ENCODE assay signal across 13 cellular contexts in genomic region chr15:65584241-65584640, GRCh38. TPM values are rescaled to one million over a fixed set of nuclear protein-coding genes. Genes with fewer than 3 reads are reported as not detected.
DNase-seq lines count a peak whose midpoint lies in the region; ATAC-seq and TF ChIP-seq lines count a peak whose summit lies in the region.
"Had no signal": no experiment of that assay in that cellular context is flagged by ENCODE, and none has a peak within 500 bp of the region (broad histone marks: within the 10 kb centered on the region; RNA-seq: fewer than 3 reads in every experiment).

No MANE protein-coding gene starts in this region.

- peaks cover 29% of the 10 kb centered on the region for H3K4me1 Mint-ChIP-seq in activated CD8-positive, alpha-beta memory T cell treated with anti-CD3 and anti-CD28 coated beads, Interleukin-2, amount 10 ng/mL, durations not matched to agents 7 days and 5 days
- H3K4me1 Mint-ChIP-seq in endodermal cell: peaks cover 16% of the 10 kb centered on the region

- TF ChIP-seq CTCF in Peyer's patch (IDR thresholded peaks at IDR 0.05) (no peak), endodermal cell (conservative IDR thresholded peaks at IDR 0.05) (no peak), osteoblast (IDR thresholded peaks at IDR 0.05; ENCODE audit: extremely low read depth, low read depth, low read length) (no peak)

- DNase-seq in activated CD8-positive, alpha-beta memory T cell treated with anti-CD3 and anti-CD28 coated beads, Interleukin-2, amount 10 ng/mL, durations not matched to agents 7 days and 5 days: no peak
- DNase-seq in activated CD8-positive, alpha-beta memory T cell treated with anti-CD3 and anti-CD28 coated beads, Interleukin-2, amount 50 U/mL, for 48 hours: no peak
- DNase-seq in Peyer's patch (no peak), endodermal cell (no peak), osteoblast (ENCODE audit: insufficient read length, low spot score, missing footprints) (no peak), MG63 (no peak), H7 (no peak)
- DNase-seq: activated CD8-positive, alpha-beta memory T cell treated with anti-CD3 and anti-CD28 coated beads for 24 hours; anterior cingulate cortex; lower lobe of right lung; NCI-H226 had no signal

- no peak overlapping the region for H3K4me3 Mint-ChIP-seq in activated CD8-positive, alpha-beta memory T cell treated with anti-CD3 and anti-CD28 coated beads, Interleukin-2, amount 10 ng/mL, durations not matched to agents 7 days and 5 days
- no peak overlapping the region for H3K4me3 Mint-ChIP-seq in endodermal cell

- no peak overlapping the region for H2AFZ ChIP-seq in osteoblast (ENCODE audit: low read length)

- no peaks in the 10 kb centered on the region for H3K27me3 ChIP-seq in Peyer's patch
- H3K27me3 ChIP-seq in endodermal cell (ENCODE audit: control insufficient read depth, insufficient read depth, low read length, poor library complexity, severe bottlenecking): no peaks in the 10 kb centered on the region
- H3K27me3 ChIP-seq in osteoblast (ENCODE audit: insufficient read depth, low read length): no peaks in the 10 kb centered on the region
- no peaks in the 10 kb centered on the region for H3K27me3 ChIP-seq in MG63
- no peaks in the 10 kb centered on the region for H3K27me3 ChIP-seq in H7 (ENCODE audit: control insufficient read depth, insufficient read depth, low read length)
- H3K27me3 ChIP-seq: transverse colon had no signal

- H3K36me3 ChIP-seq in Peyer's patch (peaks cover 0 to 77% (median 0%) of the 10 kb centered on the region in 3 donors), endodermal cell (ENCODE audit: control insufficient read depth, insufficient read depth, low read length) (peaks cover 75% of the 10 kb centered on the region), osteoblast (ENCODE audit: insufficient read depth, low read length) (peaks cover 65% of the 10 kb centered on the region), MG63 (peaks cover 74% of the 10 kb centered on the region), H7 (replicated peaks; ENCODE audit: control insufficient read depth, insufficient read depth, low read length) (peaks cover 12% of the 10 kb centered on the region)

- ATAC-seq in activated CD8-positive, alpha-beta memory T cell treated with anti-CD3 and anti-CD28 coated beads, Interleukin-2, amount 10 ng/mL, durations not matched to agents 7 days and 5 days: no peak
- ATAC-seq: lower lobe of right lung had no signal

- no peaks in the 10 kb centered on the region for H3K9me3 Mint-ChIP-seq in activated CD8-positive, alpha-beta memory T cell treated with anti-CD3 and anti-CD28 coated beads, Interleukin-2, amount 10 ng/mL, durations not matched to agents 7 days and 5 days (ENCODE audit: low read depth)
- H3K9me3 Mint-ChIP-seq in endodermal cell: no peaks in the 10 kb centered on the region

- H3K9me3 ChIP-seq in Peyer's patch (no peaks in the 10 kb centered on the region), endodermal cell (ENCODE audit: control insufficient read depth, low read length) (no peaks in the 10 kb centered on the region), osteoblast (ENCODE audit: low read depth, low read length) (no peaks in the 10 kb centered on the region), MG63 (no peaks in the 10 kb centered on the region)
- H3K9me3 ChIP-seq: lower lobe of right lung, transverse colon had no signal

- peaks cover 0 to 10% (median 0%) of the 10 kb centered on the region in 4 donors for H3K4me1 ChIP-seq in Peyer's patch
- peaks cover 3% of the 10 kb centered on the region for H3K4me1 ChIP-seq in endodermal cell (ENCODE audit: control insufficient read depth, insufficient read depth, low read length)
- H3K4me1 ChIP-seq in osteoblast (ENCODE audit: insufficient read depth, low read length): peaks cover 9% of the 10 kb centered on the region
- H3K4me1 ChIP-seq: transverse colon had no signal

- H3K4me2 ChIP-seq in osteoblast (ENCODE audit: insufficient read depth, low read length): no peak overlapping the region

- CTCF ChIA-PET in activated CD8-positive, alpha-beta memory T cell treated with anti-CD3 and anti-CD28 coated beads, Interleukin-2, amount 10 ng/mL, durations not matched to agents 7 days and 5 days (lab: Charles Lee): no interaction called here

- no peaks in the 10 kb centered on the region for H3K79me2 ChIP-seq in osteoblast (ENCODE audit: insufficient read depth, low read length)

- H3K4me3 ChIP-seq in Peyer's patch (no peak overlapping the region), endodermal cell (ENCODE audit: low read length) (no peak overlapping the region), skin epidermis (no peak overlapping the region), osteoblast (ENCODE audit: insufficient read depth, low read length) (no peak overlapping the region), MG63 (no peak overlapping the region), H7 (ENCODE audit: insufficient read depth, low read depth, low read length) (no peak overlapping the region)
- H3K4me3 ChIP-seq: lower lobe of right lung, transverse colon had no signal

- no peak overlapping the region for H3K9ac ChIP-seq in endodermal cell (ENCODE audit: extremely low read depth, low read length, poor library complexity, severe bottlenecking)

- H3K27me3 Mint-ChIP-seq in activated CD8-positive, alpha-beta memory T cell treated with anti-CD3 and anti-CD28 coated beads, Interleukin-2, amount 10 ng/mL, durations not matched to agents 7 days and 5 days: no peaks in the 10 kb centered on the region
- H3K27me3 Mint-ChIP-seq in endodermal cell (ENCODE audit: insufficient read depth): no peaks in the 10 kb centered on the region

- no peaks in the 10 kb centered on the region for H4K20me1 ChIP-seq in osteoblast (ENCODE audit: insufficient read depth, low read length)

- peak overlapping the region in 3 of 4 donors; percentile 8 to 32 (median 13) for H3K27ac ChIP-seq in Peyer's patch
- H3K27ac ChIP-seq in endodermal cell (ENCODE audit: low read depth, low read length): peak overlapping the region; percentile 59
- H3K27ac ChIP-seq in skin epidermis: peak overlapping the region in 11 of 21 experiments; percentile 9 to 82 (median 44)
- H3K27ac ChIP-seq in osteoblast (ENCODE audit: low read depth, low read length): no peak overlapping the region
- H3K27ac ChIP-seq: lower lobe of right lung, transverse colon had no signal

- H3K36me3 Mint-ChIP-seq in activated CD8-positive, alpha-beta memory T cell treated with anti-CD3 and anti-CD28 coated beads, Interleukin-2, amount 10 ng/mL, durations not matched to agents 7 days and 5 days: peaks cover 56% of the 10 kb centered on the region
- peaks cover 60% of the 10 kb centered on the region for H3K36me3 Mint-ChIP-seq in endodermal cell (ENCODE audit: low read depth)

- no peak for TF ChIP-seq POLR2A in Peyer's patch (IDR thresholded peaks at IDR 0.05)

- H3K27ac Mint-ChIP-seq in activated CD8-positive, alpha-beta memory T cell treated with anti-CD3 and anti-CD28 coated beads, Interleukin-2, amount 10 ng/mL, durations not matched to agents 7 days and 5 days: peak overlapping the region; percentile 82
- no peak overlapping the region for H3K27ac Mint-ChIP-seq in endodermal cell

RNA-seq across cellular contexts. Expression of gene INTS14, which starts 26.7 kb away (rescaled TPM):
- 10 to 100 TPM; 44.2 to 51.7 TPM for total RNA-seq in activated CD8-positive, alpha-beta memory T cell treated with anti-CD3 and anti-CD28 coated beads, Interleukin-2, amount 10 ng/mL, durations not matched to agents 7 days and 5 days
- total RNA-seq in Peyer's patch (10 to 100 TPM; 44.1 to 90.8 (median 54.9) TPM), endodermal cell (10 to 100 TPM; 33.4 to 37.7 TPM), osteoblast (31.5 and 35.4 TPM in 2 replicates)
- polyA plus RNA-seq in endodermal cell (2013, experiment 1 of 2): 46.1 TPM
- 48.0 TPM for polyA plus RNA-seq in endodermal cell (2013, experiment 2 of 2)
- 26.3 and 34.6 TPM in 2 replicates for total RNA-seq in MG63 (2014; rRNA removed; shearing (Covaris generic); ENCODE audit: low replicate concordance)
- 35.8 and 35.9 TPM in 2 replicates for total RNA-seq in H7 (2014; rRNA removed; shearing (Covaris generic))

RNA-seq across cellular contexts. Expression of gene SLC24A1, which starts 37.5 kb away (rescaled TPM):
- total RNA-seq in activated CD8-positive, alpha-beta memory T cell treated with anti-CD3 and anti-CD28 coated beads, Interleukin-2, amount 10 ng/mL, durations not matched to agents 7 days and 5 days: 1 to 10 TPM; 4.2 to 4.3 TPM
- total RNA-seq in Peyer's patch (10 to 100 TPM in 1 of 4 donors, 1 to 10 TPM in 3; 6.0 to 15.7 (median 9.4) TPM), endodermal cell (10 to 100 TPM; 12.0 to 14.2 TPM), osteoblast (10.1 and 11.8 TPM in 2 replicates)
- polyA plus RNA-seq in endodermal cell (2013, experiment 1 of 2): 6.0 TPM
- 7.5 TPM for polyA plus RNA-seq in endodermal cell (2013, experiment 2 of 2)
- 3.3 and 10.1 TPM in 2 replicates for total RNA-seq in MG63 (2014; rRNA removed; shearing (Covaris generic); ENCODE audit: low replicate concordance)
- 2.8 and 4.6 TPM in 2 replicates for total RNA-seq in H7 (2014; rRNA removed; shearing (Covaris generic))

RNA-seq across cellular contexts. Expression of gene HACD3, which starts 54.0 kb away (rescaled TPM):
- total RNA-seq in activated CD8-positive, alpha-beta memory T cell treated with anti-CD3 and anti-CD28 coated beads, Interleukin-2, amount 10 ng/mL, durations not matched to agents 7 days and 5 days: 10 to 100 TPM; 40.7 to 43.5 TPM
- total RNA-seq in Peyer's patch: 10 to 100 TPM; 22.3 to 36.5 (median 26.8) TPM
- 100 to 1,000 TPM; 129 to 201 TPM for total RNA-seq in endodermal cell
- 238 TPM for polyA plus RNA-seq in endodermal cell (2013, experiment 1 of 2)
- 232 TPM for polyA plus RNA-seq in endodermal cell (2013, experiment 2 of 2)
- 75.3 and 79.6 TPM in 2 replicates for total RNA-seq in osteoblast
- total RNA-seq in MG63 (2014; rRNA removed; shearing (Covaris generic); ENCODE audit: low replicate concordance): 111 and 147 TPM in 2 replicates
- total RNA-seq in H7 (2014; rRNA removed; shearing (Covaris generic)): 166 and 205 TPM in 2 replicates
